ENCODE assay signal across 15 cellular contexts in genomic region chr2:241255542-241256167, GRCh38.
"Had no signal": no experiment of that assay in that cellular context is flagged by ENCODE, and none has a peak within 500 bp of the region (broad histone marks: within the 10 kb centered on the region; RNA-seq: fewer than 3 reads in every experiment).

No MANE protein-coding gene starts in this region.

- H3K4me1 ChIP-seq: left ventricle myocardium inferior, neural progenitor cell, prostate gland, vagina had no signal

- H3K4me3 ChIP-seq: left ventricle myocardium inferior, neural progenitor cell, prostate gland, SK-N-MC, thoracic aorta, vagina had no signal

- H3K27ac ChIP-seq: left ventricle myocardium inferior, neural progenitor cell, prostate gland, SK-N-MC, thoracic aorta, vagina had no signal

- H3K27me3 ChIP-seq: neural progenitor cell, vagina had no signal

- ATAC-seq: stimulated activated naive CD8-positive, alpha-beta T cell treated with anti-CD3 and anti-CD28 coated beads, Interleukin-15, Interleukin-2, amounts not matched to agents 100 U/mL and 50 U/mL, for 24 hours; WTC11 had no signal

- H3K9me3 ChIP-seq: left ventricle myocardium inferior, prostate gland, thoracic aorta, vagina had no signal

- DNase-seq: activated CD4-positive, alpha-beta T cell treated with anti-CD3 and anti-CD28 coated beads for 48 hours; activated T-cell treated with anti-CD3 and anti-CD28 coated beads, Interleukin-2, amount 50 U/mL, for 1 hour; amniotic stem cell; cortex of kidney; effector memory CD4-positive, alpha-beta T cell; left ventricle myocardium inferior; stimulated activated CD4-positive, alpha-beta T cell treated with anti-CD3 and anti-CD28 coated beads, Interleukin-12 subunit alpha, Interleukin-12 subunit beta, amount 100 ng/mL, for 4 hours; stimulated activated CD8-positive, alpha-beta memory T cell treated with anti-CD3 and anti-CD28 coated beads, Interleukin-4, amount 100 ng/mL, for 48 hours; stimulated activated naive CD8-positive, alpha-beta T cell treated with anti-CD3 and anti-CD28 coated beads, Interleukin-15, Interleukin-2, amounts not matched to agents 100 U/mL and 50 U/mL, for 24 hours had no signal
